Comparison of ENCODE assay signal across 17 cellular contexts in the genomic region with DNA sequence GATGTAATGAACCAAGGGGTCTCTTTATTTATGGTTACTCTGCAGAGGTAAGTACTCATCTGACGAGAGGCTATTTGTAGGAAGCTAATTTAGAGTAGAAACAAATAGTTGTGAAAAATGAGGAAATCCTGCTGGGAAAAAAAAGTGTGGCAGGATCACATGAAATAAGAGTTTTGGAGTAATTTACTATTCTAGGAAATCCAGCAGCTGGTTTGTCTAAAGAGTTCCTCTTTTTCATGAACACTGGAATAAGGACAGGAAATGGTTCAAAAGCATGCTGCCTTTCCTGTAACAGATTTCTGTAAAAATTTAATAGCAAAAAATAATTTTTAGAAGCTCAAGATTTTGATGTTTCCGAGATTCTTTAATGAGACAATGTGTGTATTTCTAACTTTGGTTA.
"Had no signal": no experiment of that assay in that cellular context is flagged by ENCODE, and none has a peak within 500 bp of the region (broad histone marks: within the 10 kb centered on the region; RNA-seq: fewer than 3 reads in every experiment).

No MANE protein-coding gene starts in this region.

- H3K27ac Mint-ChIP-seq: activated CD4-positive, alpha-beta T cell treated with anti-CD3 and anti-CD28 coated beads, Interleukin-2, amount 10 ng/mL, durations not matched to agents 7 days and 5 days; activated CD8-positive, alpha-beta T cell treated with anti-CD3 and anti-CD28 coated beads, Interleukin-2, amount 10 ng/mL, durations not matched to agents 7 days and 5 days; activated naive CD4-positive, alpha-beta T cell treated with anti-CD3 and anti-CD28 coated beads for 36 hours; activated T-cell treated with anti-CD3 and anti-CD28 coated beads, Interleukin-2, amount 50 U/mL, for 24 hours; activated T-helper 2 cell treated with anti-CD3 and anti-CD28 coated beads, Interferon-gamma antibody, Interleukin-2, Interleukin-4, amounts not matched to agents 10 μg/mL and 5 μg/mL and 100 μg/mL, durations not matched to agents 14 hours and 24 hours and 36 hours; effector memory CD8-positive, alpha-beta T cell; nephron progenitor cell had no signal

- H3K4me1 Mint-ChIP-seq: nephron progenitor cell had no signal

- H3K9me3 ChIP-seq: body of pancreas, thyroid gland had no signal

- H3K27me3 Mint-ChIP-seq: activated CD4-positive, alpha-beta T cell treated with anti-CD3 and anti-CD28 coated beads, Interleukin-2, amount 10 ng/mL, durations not matched to agents 7 days and 5 days; activated T-cell treated with anti-CD3 and anti-CD28 coated beads, Interleukin-2, amount 50 U/mL, for 24 hours; effector memory CD8-positive, alpha-beta T cell had no signal

- H3K27me3 ChIP-seq: body of pancreas, hepatocyte, thyroid gland had no signal

- H3K4me3 ChIP-seq: body of pancreas, hepatocyte, thyroid gland had no signal

- DNase-seq: activated CD4-positive, alpha-beta T cell treated with anti-CD3 and anti-CD28 coated beads, Interleukin-2, amount 10 ng/mL, durations not matched to agents 7 days and 5 days; activated CD8-positive, alpha-beta T cell treated with anti-CD3 and anti-CD28 coated beads, Interleukin-2, amount 10 ng/mL, durations not matched to agents 7 days and 5 days; activated naive CD4-positive, alpha-beta T cell treated with anti-CD3 and anti-CD28 coated beads for 36 hours; activated T-cell treated with anti-CD3 and anti-CD28 coated beads, Interleukin-2, amount 50 U/mL, for 24 hours; body of pancreas; effector memory CD8-positive, alpha-beta T cell; islet precursor cell; midbrain; nephron progenitor cell; nucleus accumbens; stimulated activated CD4-positive, alpha-beta T cell treated with anti-CD3 and anti-CD28 coated beads, Interleukin-2, amount 100 ng/mL, for 24 hours; stimulated activated naive CD4-positive, alpha-beta T cell treated with Interleukin-2 at 50 U/mL for 16 hours; thyroid gland had no signal

- H3K36me3 ChIP-seq: thyroid gland had no signal

- H3K4me3 Mint-ChIP-seq: activated CD4-positive, alpha-beta T cell treated with anti-CD3 and anti-CD28 coated beads, Interleukin-2, amount 10 ng/mL, durations not matched to agents 7 days and 5 days; activated CD8-positive, alpha-beta T cell treated with anti-CD3 and anti-CD28 coated beads, Interleukin-2, amount 10 ng/mL, durations not matched to agents 7 days and 5 days; activated naive CD4-positive, alpha-beta T cell treated with anti-CD3 and anti-CD28 coated beads for 36 hours; activated T-cell treated with anti-CD3 and anti-CD28 coated beads, Interleukin-2, amount 50 U/mL, for 24 hours; effector memory CD8-positive, alpha-beta T cell; nephron progenitor cell had no signal

- ATAC-seq: activated CD4-positive, CD25-positive, alpha-beta regulatory T cell treated with anti-CD3 and anti-CD28 coated beads, Interleukin-2, amount 50 U/mL, for 24 hours; activated CD8-positive, alpha-beta T cell treated with anti-CD3 and anti-CD28 coated beads, Interleukin-2, amount 10 ng/mL, durations not matched to agents 7 days and 5 days; body of pancreas; effector memory CD8-positive, alpha-beta T cell; left lobe of liver had no signal

- H3K27ac ChIP-seq: body of pancreas, hepatocyte, thyroid gland had no signal

- H3K4me1 ChIP-seq: thyroid gland had no signal

- H3K9me3 Mint-ChIP-seq: activated CD4-positive, alpha-beta T cell treated with anti-CD3 and anti-CD28 coated beads, Interleukin-2, amount 10 ng/mL, durations not matched to agents 7 days and 5 days; activated naive CD4-positive, alpha-beta T cell treated with anti-CD3 and anti-CD28 coated beads for 36 hours; activated T-cell treated with anti-CD3 and anti-CD28 coated beads, Interleukin-2, amount 50 U/mL, for 24 hours; activated T-helper 2 cell treated with anti-CD3 and anti-CD28 coated beads, Interferon-gamma antibody, Interleukin-2, Interleukin-4, amounts not matched to agents 10 μg/mL and 5 μg/mL and 100 μg/mL, durations not matched to agents 14 hours and 24 hours and 36 hours; effector memory CD8-positive, alpha-beta T cell; nephron progenitor cell had no signal
